32 cellular contexts compared by ENCODE assay signal in the genomic region with DNA sequence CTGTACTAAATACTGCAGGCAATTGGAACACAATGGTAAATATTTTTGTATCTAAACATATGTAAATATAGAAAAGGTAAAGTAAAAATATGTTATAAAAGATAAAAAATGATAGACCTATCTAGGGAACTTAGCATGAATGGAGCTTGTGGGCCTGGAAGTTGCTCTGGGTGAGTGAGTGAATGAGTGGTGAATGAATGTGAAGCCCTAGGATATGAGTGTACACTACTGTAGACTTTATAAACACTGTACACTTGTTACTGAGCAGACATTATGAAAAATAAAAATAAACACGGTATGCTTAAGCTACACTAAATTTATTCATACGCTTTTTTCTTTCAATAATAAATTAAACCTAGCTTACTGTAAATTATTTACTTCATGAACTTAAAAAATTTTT. TPM values are rescaled to one million over a fixed set of nuclear protein-coding genes. Genes with fewer than 3 reads are reported as not detected.
"Had no signal": no experiment of that assay in that cellular context is flagged by ENCODE, and none has a peak within 500 bp of the region (broad histone marks: within the 10 kb centered on the region; RNA-seq: fewer than 3 reads in every experiment).

No MANE protein-coding gene starts in this region.

- ATAC-seq: activated CD4-positive, CD25-positive, alpha-beta regulatory T cell treated with anti-CD3 and anti-CD28 coated beads, Interleukin-2, amount 50 U/mL, for 24 hours; activated CD8-positive, alpha-beta T cell treated with anti-CD3 and anti-CD28 coated beads for 36 hours; activated naive CD8-positive, alpha-beta T cell treated with anti-CD3 and anti-CD28 coated beads, Interleukin-2, amount 50 U/mL, for 24 hours; activated T-cell treated with anti-CD3 and anti-CD28 coated beads, Interleukin-2, amount 50 U/mL, for 4 hours; body of pancreas; effector memory CD8-positive, alpha-beta T cell; foreskin keratinocyte; gastrocnemius medialis; heart left ventricle; T-helper 17 cell had no signal

- H3K4me1 ChIP-seq: body of pancreas had no signal

- DNase-seq: activated B cell treated with CpG ODN at 0.5 μM for 24 hours; activated CD4-positive, alpha-beta T cell treated with anti-CD3 and anti-CD28 coated beads for 48 hours; activated CD4-positive, alpha-beta T cell treated with anti-CD3 and anti-CD28 coated beads, Interleukin-2, amount 50 U/mL, for 1 hour; activated CD4-positive, alpha-beta T cell treated with anti-CD3 and anti-CD28 coated beads, Interleukin-2, amount 50 U/mL, for 48 hours; activated CD8-positive, alpha-beta memory T cell treated with anti-CD3 and anti-CD28 coated beads for 24 hours; activated CD8-positive, alpha-beta T cell treated with anti-CD3 and anti-CD28 coated beads for 36 hours; activated effector memory CD4-positive, alpha-beta T cell treated with anti-CD3 and anti-CD28 coated beads, Interleukin-2, amount 50 U/mL, for 16 hours; activated naive CD4-positive, alpha-beta T cell treated with anti-CD3 and anti-CD28 coated beads for 36 hours; activated naive CD8-positive, alpha-beta T cell treated with anti-CD3 and anti-CD28 coated beads for 36 hours; activated naive CD8-positive, alpha-beta T cell treated with anti-CD3 and anti-CD28 coated beads, Interleukin-2, amount 50 U/mL, for 24 hours; activated T-cell treated with anti-CD3 and anti-CD28 coated beads, Interleukin-2, amount 50 U/mL, for 4 hours; adrenal gland; amygdala; aorta; body of pancreas; caudate nucleus; cortex of kidney; dermis blood vessel endothelial cell; effector CD4-positive, alpha-beta T cell; effector memory CD8-positive, alpha-beta T cell; erythroblast; foreskin keratinocyte; gastrocnemius medialis; glutamatergic neuron; heart left ventricle; T-helper 17 cell; T1000; WERI-Rb-1 had no signal

- H3K27ac ChIP-seq: body of pancreas, esophagus muscularis mucosa, foreskin keratinocyte, gastrocnemius medialis, WERI-Rb-1 had no signal

- H3K9me3 ChIP-seq: adrenal gland, body of pancreas, esophagus muscularis mucosa, gastrocnemius medialis, heart left ventricle had no signal

- H3K27me3 ChIP-seq: adrenal gland, body of pancreas, esophagus muscularis mucosa, foreskin keratinocyte, gastrocnemius medialis, heart left ventricle had no signal

- H3K4me3 ChIP-seq: adrenal gland, body of pancreas, esophagus muscularis mucosa, gastrocnemius medialis, heart left ventricle had no signal

- H3K36me3 ChIP-seq: adrenal gland, gastrocnemius medialis, heart left ventricle, WERI-Rb-1 had no signal

RNA-seq across cellular contexts. Expression of gene GPX2, which starts 52.0 kb away (rescaled TPM):
- total RNA-seq: activated B cell treated with CpG ODN at 0.5 μM for 24 hours; activated CD8-positive, alpha-beta T cell treated with anti-CD3 and anti-CD28 coated beads for 36 hours; activated naive CD4-positive, alpha-beta T cell treated with anti-CD3 and anti-CD28 coated beads for 36 hours; activated naive CD8-positive, alpha-beta T cell treated with anti-CD3 and anti-CD28 coated beads for 36 hours; activated T-helper 2 cell treated with anti-CD3 and anti-CD28 coated beads, Interferon-gamma antibody, Interleukin-2, Interleukin-4, amounts not matched to agents 10 μg/mL and 5 μg/mL and 100 μg/mL, durations not matched to agents 14 hours and 24 hours and 36 hours; aorta; chondrocyte; dermis blood vessel endothelial cell; esophagus muscularis mucosa; heart left ventricle; T-helper 17 cell had no signal
